Comparison of ENCODE assay signal across 1 cellular context in the genomic region with DNA sequence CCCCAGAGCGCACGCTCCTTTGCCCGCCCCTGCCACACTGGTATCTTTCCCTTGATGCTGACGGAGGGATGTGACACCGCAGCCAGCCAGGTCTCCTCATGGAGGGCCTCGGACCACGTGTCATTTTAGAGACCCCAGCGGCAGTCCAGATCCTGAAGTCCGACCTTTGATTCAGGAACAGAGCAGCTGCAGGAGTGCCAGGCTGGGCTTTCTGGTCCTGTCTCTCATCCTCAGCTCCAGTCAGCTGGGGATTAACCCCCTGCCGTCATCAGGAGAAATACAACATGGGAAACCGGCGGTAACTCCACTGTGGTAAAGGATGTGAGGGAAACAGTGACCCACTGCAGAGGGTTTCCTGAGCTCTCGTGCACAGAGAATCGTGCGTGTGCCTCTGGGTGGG.
TF ChIP-seq lines count a peak whose summit lies in the region.

No MANE protein-coding gene starts in this region.

TF ChIP-seq in GM23338, 12 proteins besides CTCF, POLR2A, EP300 and RAD21 (continued from another document):
- TF ChIP-seq, protein P1, sequence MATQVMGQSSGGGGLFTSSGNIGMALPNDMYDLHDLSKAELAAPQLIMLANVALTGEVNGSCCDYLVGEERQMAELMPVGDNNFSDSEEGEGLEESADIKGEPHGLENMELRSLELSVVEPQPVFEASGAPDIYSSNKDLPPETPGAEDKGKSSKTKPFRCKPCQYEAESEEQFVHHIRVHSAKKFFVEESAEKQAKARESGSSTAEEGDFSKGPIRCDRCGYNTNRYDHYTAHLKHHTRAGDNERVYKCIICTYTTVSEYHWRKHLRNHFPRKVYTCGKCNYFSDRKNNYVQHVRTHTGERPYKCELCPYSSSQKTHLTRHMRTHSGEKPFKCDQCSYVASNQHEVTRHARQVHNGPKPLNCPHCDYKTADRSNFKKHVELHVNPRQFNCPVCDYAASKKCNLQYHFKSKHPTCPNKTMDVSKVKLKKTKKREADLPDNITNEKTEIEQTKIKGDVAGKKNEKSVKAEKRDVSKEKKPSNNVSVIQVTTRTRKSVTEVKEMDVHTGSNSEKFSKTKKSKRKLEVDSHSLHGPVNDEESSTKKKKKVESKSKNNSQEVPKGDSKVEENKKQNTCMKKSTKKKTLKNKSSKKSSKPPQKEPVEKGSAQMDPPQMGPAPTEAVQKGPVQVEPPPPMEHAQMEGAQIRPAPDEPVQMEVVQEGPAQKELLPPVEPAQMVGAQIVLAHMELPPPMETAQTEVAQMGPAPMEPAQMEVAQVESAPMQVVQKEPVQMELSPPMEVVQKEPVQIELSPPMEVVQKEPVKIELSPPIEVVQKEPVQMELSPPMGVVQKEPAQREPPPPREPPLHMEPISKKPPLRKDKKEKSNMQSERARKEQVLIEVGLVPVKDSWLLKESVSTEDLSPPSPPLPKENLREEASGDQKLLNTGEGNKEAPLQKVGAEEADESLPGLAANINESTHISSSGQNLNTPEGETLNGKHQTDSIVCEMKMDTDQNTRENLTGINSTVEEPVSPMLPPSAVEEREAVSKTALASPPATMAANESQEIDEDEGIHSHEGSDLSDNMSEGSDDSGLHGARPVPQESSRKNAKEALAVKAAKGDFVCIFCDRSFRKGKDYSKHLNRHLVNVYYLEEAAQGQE (IDR thresholded peaks at IDR 0.05; ENCODE audit: unreplicated experiment), result no peak
- no peak for TF ChIP-seq EZH2phosphoT487 (IDR thresholded peaks at IDR 0.05; ENCODE audit: unreplicated experiment)
- TF ChIP-seq, protein P2, sequence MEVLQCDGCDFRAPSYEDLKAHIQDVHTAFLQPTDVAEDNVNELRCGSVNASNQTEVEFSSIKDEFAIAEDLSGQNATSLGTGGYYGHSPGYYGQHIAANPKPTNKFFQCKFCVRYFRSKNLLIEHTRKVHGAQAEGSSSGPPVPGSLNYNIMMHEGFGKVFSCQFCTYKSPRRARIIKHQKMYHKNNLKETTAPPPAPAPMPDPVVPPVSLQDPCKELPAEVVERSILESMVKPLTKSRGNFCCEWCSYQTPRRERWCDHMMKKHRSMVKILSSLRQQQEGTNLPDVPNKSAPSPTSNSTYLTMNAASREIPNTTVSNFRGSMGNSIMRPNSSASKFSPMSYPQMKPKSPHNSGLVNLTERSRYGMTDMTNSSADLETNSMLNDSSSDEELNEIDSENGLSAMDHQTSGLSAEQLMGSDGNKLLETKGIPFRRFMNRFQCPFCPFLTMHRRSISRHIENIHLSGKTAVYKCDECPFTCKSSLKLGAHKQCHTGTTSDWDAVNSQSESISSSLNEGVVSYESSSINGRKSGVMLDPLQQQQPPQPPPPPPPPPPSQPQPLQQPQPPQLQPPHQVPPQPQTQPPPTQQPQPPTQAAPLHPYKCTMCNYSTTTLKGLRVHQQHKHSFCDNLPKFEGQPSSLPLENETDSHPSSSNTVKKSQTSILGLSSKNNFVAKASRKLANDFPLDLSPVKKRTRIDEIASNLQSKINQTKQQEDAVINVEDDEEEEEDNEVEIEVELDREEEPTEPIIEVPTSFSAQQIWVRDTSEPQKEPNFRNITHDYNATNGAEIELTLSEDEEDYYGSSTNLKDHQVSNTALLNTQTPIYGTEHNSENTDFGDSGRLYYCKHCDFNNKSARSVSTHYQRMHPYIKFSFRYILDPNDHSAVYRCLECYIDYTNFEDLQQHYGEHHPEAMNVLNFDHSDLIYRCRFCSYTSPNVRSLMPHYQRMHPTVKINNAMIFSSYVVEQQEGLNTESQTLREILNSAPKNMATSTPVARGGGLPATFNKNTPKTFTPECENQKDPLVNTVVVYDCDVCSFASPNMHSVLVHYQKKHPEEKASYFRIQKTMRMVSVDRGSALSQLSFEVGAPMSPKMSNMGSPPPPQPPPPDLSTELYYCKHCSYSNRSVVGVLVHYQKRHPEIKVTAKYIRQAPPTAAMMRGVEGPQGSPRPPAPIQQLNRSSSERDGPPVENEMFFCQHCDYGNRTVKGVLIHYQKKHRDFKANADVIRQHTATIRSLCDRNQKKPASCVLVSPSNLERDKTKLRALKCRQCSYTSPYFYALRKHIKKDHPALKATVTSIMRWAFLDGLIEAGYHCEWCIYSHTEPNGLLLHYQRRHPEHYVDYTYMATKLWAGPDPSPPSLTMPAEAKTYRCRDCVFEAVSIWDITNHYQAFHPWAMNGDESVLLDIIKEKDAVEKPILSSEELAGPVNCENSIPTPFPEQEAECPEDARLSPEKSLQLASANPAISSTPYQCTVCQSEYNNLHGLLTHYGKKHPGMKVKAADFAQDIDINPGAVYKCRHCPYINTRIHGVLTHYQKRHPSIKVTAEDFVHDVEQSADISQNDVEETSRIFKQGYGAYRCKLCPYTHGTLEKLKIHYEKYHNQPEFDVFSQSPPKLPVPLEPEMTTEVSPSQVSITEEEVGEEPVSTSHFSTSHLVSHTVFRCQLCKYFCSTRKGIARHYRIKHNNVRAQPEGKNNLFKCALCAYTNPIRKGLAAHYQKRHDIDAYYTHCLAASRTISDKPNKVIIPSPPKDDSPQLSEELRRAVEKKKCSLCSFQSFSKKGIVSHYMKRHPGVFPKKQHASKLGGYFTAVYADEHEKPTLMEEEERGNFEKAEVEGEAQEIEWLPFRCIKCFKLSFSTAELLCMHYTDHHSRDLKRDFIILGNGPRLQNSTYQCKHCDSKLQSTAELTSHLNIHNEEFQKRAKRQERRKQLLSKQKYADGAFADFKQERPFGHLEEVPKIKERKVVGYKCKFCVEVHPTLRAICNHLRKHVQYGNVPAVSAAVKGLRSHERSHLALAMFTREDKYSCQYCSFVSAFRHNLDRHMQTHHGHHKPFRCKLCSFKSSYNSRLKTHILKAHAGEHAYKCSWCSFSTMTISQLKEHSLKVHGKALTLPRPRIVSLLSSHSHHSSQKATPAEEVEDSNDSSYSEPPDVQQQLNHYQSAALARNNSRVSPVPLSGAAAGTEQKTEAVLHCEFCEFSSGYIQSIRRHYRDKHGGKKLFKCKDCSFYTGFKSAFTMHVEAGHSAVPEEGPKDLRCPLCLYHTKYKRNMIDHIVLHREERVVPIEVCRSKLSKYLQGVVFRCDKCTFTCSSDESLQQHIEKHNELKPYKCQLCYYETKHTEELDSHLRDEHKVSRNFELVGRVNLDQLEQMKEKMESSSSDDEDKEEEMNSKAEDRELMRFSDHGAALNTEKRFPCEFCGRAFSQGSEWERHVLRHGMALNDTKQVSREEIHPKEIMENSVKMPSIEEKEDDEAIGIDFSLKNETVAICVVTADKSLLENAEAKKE (CRISPR knock-in tag; IDR thresholded peaks at IDR 0.05), result no peak
